Comparison of ENCODE assay signal across 22 cellular contexts in genomic region chr6:112036088-112036637, GRCh38. TPM values are rescaled to one million over a fixed set of nuclear protein-coding genes. Genes with fewer than 3 reads are reported as not detected.
A peak's percentile ranks its signal among the peaks of the same experiment; 100 is the strongest.
DNase-seq lines count a peak whose midpoint lies in the region; ATAC-seq, FAIRE-seq and TF ChIP-seq lines count a peak whose summit lies in the region.
"Had no signal": no experiment of that assay in that cellular context is flagged by ENCODE, and none has a peak within 500 bp of the region (broad histone marks: within the 10 kb centered on the region; RNA-seq: fewer than 3 reads in every experiment).

No MANE protein-coding gene starts in this region.

- FAIRE-seq in RCC 7860 (lab: Jason Lieb, UNC), result no peak

- CTCF ChIA-PET in activated naive CD4-positive, alpha-beta T cell treated with anti-CD3 and anti-CD28 coated beads for 36 hours (lab: Charles Lee), result interaction anchor here (0.6 to 2.7 kb wide), 6 partner anchors 7 to 510 kb away, joined by 3 to 17 read pairs (median 5); no protein-coding TSS in a partner anchor
- CTCF ChIA-PET in naive thymus-derived CD4-positive, alpha-beta T cell (lab: Charles Lee), result interaction anchor here (0.7 to 2.3 kb wide), 2 partner anchors 8 to 26 kb away, joined by 3 to 14 read pairs; no protein-coding TSS in a partner anchor

- peak; percentile 62 to 78 for ATAC-seq in activated naive CD4-positive, alpha-beta T cell treated with anti-CD3 and anti-CD28 coated beads, Interleukin-2, amount 50 U/mL, for 72 hours
- ATAC-seq in naive thymus-derived CD4-positive, alpha-beta T cell, result no peak
- ATAC-seq in upper lobe of left lung (ENCODE audit: low FRiP score in 2 of 2), result no peak

- H3K36me3 Mint-ChIP-seq in activated naive CD4-positive, alpha-beta T cell treated with anti-CD3 and anti-CD28 coated beads for 36 hours (ENCODE audit: low read depth), result no peaks in the 10 kb centered on the region
- no peaks in the 10 kb centered on the region for H3K36me3 Mint-ChIP-seq in activated naive CD4-positive, alpha-beta T cell treated with anti-CD3 and anti-CD28 coated beads, Interleukin-2, amount 50 U/mL, for 72 hours
- H3K36me3 Mint-ChIP-seq in naive thymus-derived CD4-positive, alpha-beta T cell, result no peaks in the 10 kb centered on the region
- H3K36me3 Mint-ChIP-seq: activated naive CD8-positive, alpha-beta T cell treated with anti-CD3 and anti-CD28 coated beads, Interleukin-2, amount 10 ng/mL, durations not matched to agents 7 days and 5 days had no signal

- no peaks in the 10 kb centered on the region for H3K9me3 Mint-ChIP-seq in activated naive CD4-positive, alpha-beta T cell treated with anti-CD3 and anti-CD28 coated beads for 36 hours
- H3K9me3 Mint-ChIP-seq in activated naive CD4-positive, alpha-beta T cell treated with anti-CD3 and anti-CD28 coated beads, Interleukin-2, amount 50 U/mL, for 72 hours, result peaks cover 0 to 4% of the 10 kb centered on the region in 2 donors
- no peaks in the 10 kb centered on the region for H3K9me3 Mint-ChIP-seq in naive thymus-derived CD4-positive, alpha-beta T cell
- H3K9me3 Mint-ChIP-seq: activated naive CD8-positive, alpha-beta T cell treated with anti-CD3 and anti-CD28 coated beads, Interleukin-2, amount 10 ng/mL, durations not matched to agents 7 days and 5 days had no signal

- no peak overlapping the region for H3K4me3 ChIP-seq in naive thymus-derived CD4-positive, alpha-beta T cell (ENCODE audit: low read length)
- no peak overlapping the region for H3K4me3 ChIP-seq in tibial artery
- H3K4me3 ChIP-seq in upper lobe of left lung, result no peak overlapping the region

- no peaks in the 10 kb centered on the region for H3K27me3 ChIP-seq in naive thymus-derived CD4-positive, alpha-beta T cell (ENCODE audit: control insufficient read depth in 2 of 2, insufficient read depth in 2 of 2, low read length in 2 of 2)
- H3K27me3 ChIP-seq in tibial artery (no peaks in the 10 kb centered on the region), upper lobe of left lung (no peaks in the 10 kb centered on the region)

- peak overlapping the region; percentile 64 for H3K27ac Mint-ChIP-seq in activated naive CD4-positive, alpha-beta T cell treated with anti-CD3 and anti-CD28 coated beads for 36 hours
- peak overlapping the region; percentile 67 to 84 for H3K27ac Mint-ChIP-seq in activated naive CD4-positive, alpha-beta T cell treated with anti-CD3 and anti-CD28 coated beads, Interleukin-2, amount 50 U/mL, for 72 hours
- peak overlapping the region in 7 of 9 donors; percentile 68 to 88 (median 82) for H3K27ac Mint-ChIP-seq in naive thymus-derived CD4-positive, alpha-beta T cell
- H3K27ac Mint-ChIP-seq: activated naive CD8-positive, alpha-beta T cell treated with anti-CD3 and anti-CD28 coated beads, Interleukin-2, amount 10 ng/mL, durations not matched to agents 7 days and 5 days had no signal

- H3K4me1 ChIP-seq in naive thymus-derived CD4-positive, alpha-beta T cell (ENCODE audit: control insufficient read depth in 2 of 2, insufficient read depth in 2 of 2, low read length in 2 of 2), result peaks cover 0 to 64% of the 10 kb centered on the region in 2 donors
- H3K4me1 ChIP-seq in tibial artery (peaks cover 4 to 65% (median 31%) of the 10 kb centered on the region in 4 donors), upper lobe of left lung (peaks cover 0 to 19% (median 9%) of the 10 kb centered on the region in 4 donors)

- TF ChIP-seq CTCF in tibial artery (IDR thresholded peaks at IDR 0.05) (no peak), upper lobe of left lung (IDR thresholded peaks at IDR 0.05) (no peak)

- no peak overlapping the region for H3K27ac ChIP-seq in naive thymus-derived CD4-positive, alpha-beta T cell (ENCODE audit: low read depth, low read length)
- peak overlapping the region; percentile 81 to 86 for H3K27ac ChIP-seq in tibial artery
- H3K27ac ChIP-seq in upper lobe of left lung, result no peak overlapping the region

- intact Hi-C loops in activated naive CD4-positive, alpha-beta T cell treated with anti-CD3 and anti-CD28 coated beads for 36 hours (cut with micrococcal nuclease), result loop anchor here (1.0 to 5.0 kb wide), 2 partner anchors 8 to 879 kb away; no protein-coding TSS in a partner anchor
- intact Hi-C loops in naive thymus-derived CD4-positive, alpha-beta T cell (cut with micrococcal nuclease), result loop anchor here in 1 of 2 donors (5.0 kb wide), 1 partner anchor 1354 kb away; no protein-coding TSS in a partner anchor
- intact Hi-C loops in tibial artery (cut with DNase I; ENCODE audit: low total_unique reads), result no loop called here

- WGBS in upper lobe of left lung, 2 donors, result 81 to 92% methylated on average over 4 of the region's 4 CpGs

- H3K9me3 ChIP-seq in naive thymus-derived CD4-positive, alpha-beta T cell (ENCODE audit: control insufficient read depth in 2 of 3, low read length in 3 of 3), result no peaks in the 10 kb centered on the region
- H3K9me3 ChIP-seq in tibial artery (no peaks in the 10 kb centered on the region), upper lobe of left lung (no peaks in the 10 kb centered on the region)

- TF ChIP-seq EP300 in upper lobe of left lung (IDR thresholded peaks at IDR 0.05), result no peak

- no peak for TF ChIP-seq POLR2A in upper lobe of left lung (IDR thresholded peaks at IDR 0.05)

- POLR2A ChIA-PET in naive thymus-derived CD4-positive, alpha-beta T cell (lab: Charles Lee), result interaction anchor here (1.0 to 12.2 kb wide), 4 partner anchors 10 to 266 kb away, joined by 3 to 175 read pairs (median 6); no protein-coding TSS in a partner anchor

- no peaks in the 10 kb centered on the region for H3K27me3 Mint-ChIP-seq in activated naive CD4-positive, alpha-beta T cell treated with anti-CD3 and anti-CD28 coated beads for 36 hours (ENCODE audit: low read depth)
- H3K27me3 Mint-ChIP-seq in naive thymus-derived CD4-positive, alpha-beta T cell, result peaks cover 0 to 3% (median 0%) of the 10 kb centered on the region in 5 donors
- H3K27me3 Mint-ChIP-seq: activated naive CD8-positive, alpha-beta T cell treated with anti-CD3 and anti-CD28 coated beads, Interleukin-2, amount 10 ng/mL, durations not matched to agents 7 days and 5 days had no signal

- no peak overlapping the region for H3K4me3 Mint-ChIP-seq in activated naive CD4-positive, alpha-beta T cell treated with anti-CD3 and anti-CD28 coated beads for 36 hours
- peak overlapping the region in 4 of 10 donors; percentile 33 to 62 (median 45) for H3K4me3 Mint-ChIP-seq in naive thymus-derived CD4-positive, alpha-beta T cell
- H3K4me3 Mint-ChIP-seq: activated naive CD8-positive, alpha-beta T cell treated with anti-CD3 and anti-CD28 coated beads, Interleukin-2, amount 10 ng/mL, durations not matched to agents 7 days and 5 days had no signal

- H3K4me1 Mint-ChIP-seq in activated naive CD4-positive, alpha-beta T cell treated with anti-CD3 and anti-CD28 coated beads for 36 hours (ENCODE audit: low read depth), result peaks cover 75% of the 10 kb centered on the region
- H3K4me1 Mint-ChIP-seq in naive thymus-derived CD4-positive, alpha-beta T cell, result peaks cover 23 to 93% (median 71%) of the 10 kb centered on the region in 7 donors

- no peaks in the 10 kb centered on the region for H3K36me3 ChIP-seq in naive thymus-derived CD4-positive, alpha-beta T cell (ENCODE audit: control insufficient read depth in 2 of 3, insufficient read depth in 3 of 3, low read length in 3 of 3)
- H3K36me3 ChIP-seq in tibial artery, result no peaks in the 10 kb centered on the region
- no peaks in the 10 kb centered on the region for H3K36me3 ChIP-seq in upper lobe of left lung

- peak; percentile 42 for DNase-seq in activated naive CD4-positive, alpha-beta T cell treated with anti-CD3 and anti-CD28 coated beads for 36 hours
- no peak for DNase-seq in activated naive CD4-positive, alpha-beta T cell (lab: John Stamatoyannopoulos, UW)
- DNase-seq in activated naive CD4-positive, alpha-beta T cell treated with anti-CD3 and anti-CD28 coated beads, Interleukin-2, amount 50 U/mL, for 72 hours (ENCODE audit: low spot score in 2 of 2), result no peak
- DNase-seq in naive thymus-derived CD4-positive, alpha-beta T cell, result peak in 1 of 9 donors; percentile 38
- DNase-seq in tibial artery, result no peak
- DNase-seq in upper lobe of left lung, result no peak
- no peak for DNase-seq in KG1 (lab: John Stamatoyannopoulos, UW)
- no peak for DNase-seq in RCC 7860 (ENCODE audit: low spot score)
- DNase-seq: activated CD4-positive, alpha-beta T cell treated with anti-CD3 and anti-CD28 coated beads, Interleukin-2, amount 50 U/mL, for 4 hours; activated naive CD8-positive, alpha-beta T cell treated with anti-CD3 and anti-CD28 coated beads, Interleukin-2, amount 10 ng/mL, durations not matched to agents 7 days and 5 days; central memory CD4-positive, alpha-beta T cell; effector memory CD4-positive, alpha-beta T cell; EL; H7; NCI-H1694 treated with DMSO at 0.1 percent for 48 hours; posterior cingulate gyrus; SIG-M5; T1000 had no signal

RNA-seq across cellular contexts. Expression of gene CCN6, which starts 17.7 kb away (rescaled TPM):
- under 1 TPM in 1 of 2 experiments, not detected in 1; 0.21 TPM for total RNA-seq in activated naive CD4-positive, alpha-beta T cell treated with anti-CD3 and anti-CD28 coated beads for 36 hours
- not detected for total RNA-seq in activated naive CD4-positive, alpha-beta T cell treated with anti-CD3 and anti-CD28 coated beads, Interleukin-2, amount 50 U/mL, for 72 hours
- total RNA-seq in naive thymus-derived CD4-positive, alpha-beta T cell, result not detected
- under 1 TPM in 1 of 2 donors, not detected in 1; 0.13 TPM for polyA plus RNA-seq in naive thymus-derived CD4-positive, alpha-beta T cell
- not detected for total RNA-seq in upper lobe of left lung
- total RNA-seq: activated naive CD8-positive, alpha-beta T cell treated with anti-CD3 and anti-CD28 coated beads, Interleukin-2, amount 10 ng/mL, durations not matched to agents 7 days and 5 days; H7; M059J; myocyte; NCI-H460; urinary bladder had no signal
- polyA plus RNA-seq: urinary bladder had no signal

RNA-seq across cellular contexts. Expression of gene TUBE1, which starts 51.1 kb away (rescaled TPM):
- 10 to 100 TPM; 53.7 to 62.7 TPM for total RNA-seq in activated naive CD4-positive, alpha-beta T cell treated with anti-CD3 and anti-CD28 coated beads for 36 hours
- total RNA-seq in activated naive CD4-positive, alpha-beta T cell treated with anti-CD3 and anti-CD28 coated beads, Interleukin-2, amount 50 U/mL, for 72 hours, result 10 to 100 TPM; 16.4 to 26.9 TPM
- 10 to 100 TPM; 19.3 to 50.0 (median 35.1) TPM for total RNA-seq in naive thymus-derived CD4-positive, alpha-beta T cell
- 10 to 100 TPM; 13.4 to 16.1 TPM for polyA plus RNA-seq in naive thymus-derived CD4-positive, alpha-beta T cell
- 10 to 100 TPM; 12.5 to 48.6 (median 21.0) TPM for total RNA-seq in upper lobe of left lung

RNA-seq across cellular contexts. Expression of gene FAM229B, which starts 51.2 kb away (rescaled TPM):
- 10 to 100 TPM in 1 of 2 experiments, 1 to 10 TPM in 1; 9.5 to 10.2 TPM for total RNA-seq in activated naive CD4-positive, alpha-beta T cell treated with anti-CD3 and anti-CD28 coated beads for 36 hours
- total RNA-seq in activated naive CD4-positive, alpha-beta T cell treated with anti-CD3 and anti-CD28 coated beads, Interleukin-2, amount 50 U/mL, for 72 hours, result 1 to 10 TPM; 1.3 to 6.3 TPM
- 1 to 10 TPM in 4 of 5 experiments, under 1 TPM in 1; 0.70 to 5.8 (median 2.0) TPM for total RNA-seq in naive thymus-derived CD4-positive, alpha-beta T cell
- polyA plus RNA-seq in naive thymus-derived CD4-positive, alpha-beta T cell, result 10 to 100 TPM; 10.8 to 14.1 TPM
- 10 to 100 TPM in 3 of 6 donors, 1 to 10 TPM in 3; 3.1 to 14.0 (median 10.4) TPM for total RNA-seq in upper lobe of left lung

Comparison
In these comparisons a context has a peak if more than half of its experiments do, and no peak if none do; other contexts are left out.
1. ATAC-seq: peak in activated naive CD4-positive, alpha-beta T cell treated with anti-CD3 and anti-CD28 coated beads, Interleukin-2, amount 50 U/mL, for 72 hours (2 of 2); none in naive thymus-derived CD4-positive, alpha-beta T cell (single experiment) and upper lobe of left lung (0 of 2).
2. H3K27ac ChIP-seq: peak in tibial artery (2 of 2); none in naive thymus-derived CD4-positive, alpha-beta T cell (single experiment) and upper lobe of left lung (0 of 4).
3. Peak in every context shown above with its lines, with median percentiles within 50 percentile points of each other: H3K27ac Mint-ChIP-seq.